Comparison of ENCODE assay signal across 8 cellular contexts in the genomic region with DNA sequence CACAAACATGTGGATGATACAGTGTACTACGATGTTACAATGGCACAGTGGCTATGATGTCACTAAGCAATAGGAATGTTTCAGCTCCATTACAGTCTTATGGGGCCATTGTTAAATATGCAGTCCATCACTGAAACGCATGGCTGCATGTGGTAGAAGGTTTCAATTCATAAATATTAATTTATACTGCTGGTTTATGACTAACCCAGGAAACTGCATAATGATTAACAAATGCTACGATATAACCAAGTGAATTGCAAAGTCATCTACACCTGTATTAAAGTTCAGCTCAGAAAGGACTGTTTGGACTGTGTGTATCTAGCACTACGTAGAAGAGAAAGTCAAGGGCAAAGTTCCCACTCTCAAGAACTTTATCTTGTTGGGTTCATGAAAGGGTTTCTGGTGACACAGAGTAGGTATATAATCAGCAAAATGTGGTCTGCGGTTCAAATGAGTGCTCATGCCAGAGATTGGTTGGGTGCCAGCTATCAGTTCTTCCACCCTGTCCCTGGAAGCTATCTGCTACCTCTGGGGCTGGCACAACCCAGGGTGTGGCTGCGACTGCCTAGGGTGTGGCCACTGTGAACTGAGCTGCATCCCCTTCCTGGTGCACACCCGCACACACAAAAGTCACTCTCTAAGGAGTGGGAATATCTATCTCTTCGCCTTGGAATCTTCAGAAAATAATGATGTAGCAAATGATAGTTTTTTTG. TPM values are rescaled to one million over a fixed set of nuclear protein-coding genes. Genes with fewer than 3 reads are reported as not detected.
DNase-seq lines count a peak whose midpoint lies in the region; ATAC-seq and TF ChIP-seq lines count a peak whose summit lies in the region.
"Had no signal": no experiment of that assay in that cellular context is flagged by ENCODE, and none has a peak within 500 bp of the region (broad histone marks: within the 10 kb centered on the region; RNA-seq: fewer than 3 reads in every experiment).

No MANE protein-coding gene starts in this region.

- ATAC-seq in GM18907 (IDR thresholded peaks at IDR 0.05; ENCODE audit: unreplicated experiment) (peak; percentile 76), HG02759 (IDR thresholded peaks at IDR 0.05; ENCODE audit: unreplicated experiment) (peak; percentile 53), right lobe of liver (peak; percentile 88 to 92 (median 90))

- intact Hi-C loops in right lobe of liver (cut with DNase I) (no loop called here), tibial artery (cut with DNase I; ENCODE audit: low total_unique reads) (no loop called here)

- H3K36me3 ChIP-seq in right lobe of liver, result peaks cover 0 to 8% (median 2%) of the 10 kb centered on the region in 4 donors
- H3K36me3 ChIP-seq in tibial artery, result peaks cover 3 to 15% (median 14%) of the 10 kb centered on the region in 3 donors

- peak; percentile 21 to 26 for DNase-seq in activated CD4-positive, alpha-beta T cell treated with anti-CD3 and anti-CD28 coated beads, Interleukin-2, amount 50 U/mL, for 48 hours
- peak; percentile 55 to 67 (median 63) for DNase-seq in right lobe of liver
- no peak for DNase-seq in tibial artery
- no peak for DNase-seq in NCI-H2107 treated with DMSO at 0.1 percent for 48 hours (lab: John Stamatoyannopoulos, UW; ENCODE audit: unreplicated experiment)
- no peak for DNase-seq in AG08395 (ENCODE audit: low spot score)
- DNase-seq: naive B cell had no signal

- no peak for TF ChIP-seq POLR2A in right lobe of liver (IDR thresholded peaks at IDR 0.05)

- no peaks in the 10 kb centered on the region for H3K9me3 ChIP-seq in right lobe of liver
- H3K9me3 ChIP-seq in tibial artery, result no peaks in the 10 kb centered on the region

- TF ChIP-seq CTCF in right lobe of liver (IDR thresholded peaks at IDR 0.05) (peak in 1 of 4 donors; percentile 11), tibial artery (IDR thresholded peaks at IDR 0.05) (no peak)

- peak overlapping the region in 2 of 3 donors; percentile 60 to 72 for H3K27ac ChIP-seq in right lobe of liver
- no peak overlapping the region for H3K27ac ChIP-seq in tibial artery

- no peak overlapping the region for H3K4me3 ChIP-seq in right lobe of liver
- no peak overlapping the region for H3K4me3 ChIP-seq in tibial artery

- H3K4me1 ChIP-seq in right lobe of liver (peaks cover 0 to 45% (median 8%) of the 10 kb centered on the region in 4 donors), tibial artery (peaks cover 0 to 61% (median 21%) of the 10 kb centered on the region in 4 donors)

- H3K27me3 ChIP-seq in right lobe of liver (no peaks in the 10 kb centered on the region), tibial artery (no peaks in the 10 kb centered on the region)

- 41% methylated on average over 8 of the region's 8 CpGs for WGBS in right lobe of liver (ENCODE audit: insufficient coverage, low coverage, low lambda C conversion rate, missing lambda C conversion rate)

RNA-seq across cellular contexts. Expression of gene MGST3, which starts 14.8 kb away (rescaled TPM):
- total RNA-seq in right lobe of liver, result 100 to 1,000 TPM in 3 of 6 experiments, 10 to 100 TPM in 3; 74.0 to 141 (median 103) TPM

RNA-seq across cellular contexts. Expression of gene ALDH9A1, which starts 52.6 kb away (rescaled TPM):
- 100 to 1,000 TPM in 3 of 6 experiments, 10 to 100 TPM in 3; 69.7 to 139 (median 93.8) TPM for total RNA-seq in right lobe of liver

Comparison
In these comparisons a context has a peak if more than half of its experiments do, and no peak if none do; other contexts are left out.
1. DNase-seq: peak in activated CD4-positive, alpha-beta T cell treated with anti-CD3 and anti-CD28 coated beads, Interleukin-2, amount 50 U/mL, for 48 hours (2 of 2) and right lobe of liver (3 of 3); none in tibial artery (0 of 2), NCI-H2107 treated with DMSO at 0.1 percent for 48 hours (single experiment) and AG08395 (single experiment).
2. H3K27ac ChIP-seq: peak in right lobe of liver (2 of 3); none in tibial artery (0 of 2).
3. Peak in every context shown above with its lines, with median percentiles within 50 percentile points of each other: ATAC-seq.